In the genomic region with DNA sequence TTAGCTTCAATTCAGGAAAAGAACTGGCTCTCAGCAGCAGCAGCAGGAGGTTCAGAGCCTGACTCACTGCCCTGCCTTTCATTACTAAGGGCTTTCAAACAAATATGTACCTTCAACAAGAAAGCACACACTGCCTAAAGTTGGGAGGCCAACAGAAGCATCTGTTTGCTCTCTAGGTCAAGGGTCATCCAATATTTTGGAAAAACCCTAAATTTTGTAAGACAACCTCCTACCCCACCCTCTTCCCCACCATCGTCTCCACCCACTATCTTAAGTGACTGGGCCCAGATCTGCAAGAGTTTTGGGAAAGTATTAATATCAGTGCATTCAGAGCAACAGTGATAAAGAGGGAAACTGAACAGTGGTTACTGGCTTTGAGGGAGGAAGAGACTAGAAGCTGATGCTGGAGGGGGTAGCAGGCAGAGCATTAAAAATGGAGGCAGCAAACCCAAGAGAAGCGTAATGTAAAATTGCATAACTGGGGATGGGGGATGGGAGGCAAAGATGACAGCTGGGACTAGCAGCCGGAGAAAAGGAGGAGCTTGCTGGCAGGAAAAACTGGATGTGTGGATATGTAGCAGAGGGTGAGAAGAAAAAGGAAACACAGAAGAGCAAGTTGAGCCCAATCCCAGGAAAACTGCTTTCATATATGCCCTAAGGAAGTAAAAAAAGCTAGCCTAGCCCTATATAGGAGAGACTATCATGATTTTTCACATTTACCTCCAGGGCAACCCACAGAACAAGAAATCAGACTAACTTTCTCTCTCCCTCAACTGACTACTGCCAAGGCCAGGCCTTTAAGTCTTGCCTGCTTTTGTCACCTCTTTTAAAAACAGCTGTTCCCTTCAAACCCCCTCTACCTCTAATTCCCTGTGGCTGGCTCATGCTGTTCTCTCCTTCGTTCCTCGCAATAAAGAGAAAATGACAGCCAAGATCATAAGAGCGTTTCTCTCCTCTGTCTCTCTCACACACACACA, we compare ENCODE assay signal across 8 cellular contexts. TPM values are rescaled to one million over a fixed set of nuclear protein-coding genes. Genes with fewer than 3 reads are reported as not detected.
DNase-seq lines count a peak whose midpoint lies in the region; ATAC-seq and TF ChIP-seq lines count a peak whose summit lies in the region.

No MANE protein-coding gene starts in this region.

- H3K4me1 Mint-ChIP-seq in activated CD4-positive, alpha-beta T cell treated with anti-CD3 and anti-CD28 coated beads, Interleukin-2, amount 10 ng/mL, durations not matched to agents 24 days and 14 days = peaks cover 8% of the 10 kb centered on the region

- TF ChIP-seq EP300 in sigmoid colon (IDR thresholded peaks at IDR 0.05) = peak in 1 of 4 donors; percentile 25

- H3K27me3 Mint-ChIP-seq in activated CD4-positive, alpha-beta T cell treated with anti-CD3 and anti-CD28 coated beads, Interleukin-2, amount 10 ng/mL, durations not matched to agents 24 days and 14 days = no peaks in the 10 kb centered on the region

- H3K36me3 Mint-ChIP-seq in activated CD4-positive, alpha-beta T cell treated with anti-CD3 and anti-CD28 coated beads, Interleukin-2, amount 10 ng/mL, durations not matched to agents 24 days and 14 days (ENCODE audit: low read depth) = peaks cover 12% of the 10 kb centered on the region

- DNase-seq in HFF-Myc (ENCODE audit: extremely low read depth, low read depth) = peak; percentile 31
- DNase-seq in head of caudate nucleus = peak in 33 of 42 donors; percentile 11 to 82 (median 53)
- peak; percentile 89 for DNase-seq in sigmoid colon
- DNase-seq in activated CD4-positive, alpha-beta T cell treated with anti-CD3 and anti-CD28 coated beads, Interleukin-2, amount 10 ng/mL, durations not matched to agents 24 days and 14 days = no peak
- no peak for DNase-seq in thyroid gland
- DNase-seq in stimulated activated CD4-positive, alpha-beta T cell treated with anti-CD3 and anti-CD28 coated beads, Interleukin-15, amount 100 ng/mL, for 24 hours = no peak

- no peak overlapping the region for H3K4me3 Mint-ChIP-seq in activated CD4-positive, alpha-beta T cell treated with anti-CD3 and anti-CD28 coated beads, Interleukin-2, amount 10 ng/mL, durations not matched to agents 24 days and 14 days

- H3K36me3 ChIP-seq in sigmoid colon (no peaks in the 10 kb centered on the region), thyroid gland (no peaks in the 10 kb centered on the region)

- no peaks in the 10 kb centered on the region for H3K9me3 Mint-ChIP-seq in activated CD4-positive, alpha-beta T cell treated with anti-CD3 and anti-CD28 coated beads, Interleukin-2, amount 10 ng/mL, durations not matched to agents 24 days and 14 days

- no peak for TF ChIP-seq POLR2A in sigmoid colon (IDR thresholded peaks at IDR 0.05)
- TF ChIP-seq POLR2A in thyroid gland (IDR thresholded peaks at IDR 0.05) = no peak

- H3K4me1 ChIP-seq in sigmoid colon (peaks cover 0 to 100% (median 98%) of the 10 kb centered on the region in 4 donors), thyroid gland (peaks cover 30 to 70% of the 10 kb centered on the region in 2 donors)

- TF ChIP-seq CTCF in HFF-Myc (IDR thresholded peaks at IDR 0.05; ENCODE audit: low read depth, low read length, missing control alignments) = no peak
- no peak for TF ChIP-seq CTCF in sigmoid colon (IDR thresholded peaks at IDR 0.05)
- TF ChIP-seq CTCF in thyroid gland (IDR thresholded peaks at IDR 0.05) = no peak

- no peaks in the 10 kb centered on the region for H3K9me3 ChIP-seq in sigmoid colon
- no peaks in the 10 kb centered on the region for H3K9me3 ChIP-seq in thyroid gland

- H3K27ac ChIP-seq in sigmoid colon (peak overlapping the region; percentile 75 to 89 (median 84)), thyroid gland (peak overlapping the region in 1 of 3 donors; percentile 26)

- WGBS in sigmoid colon, 2 donors = 46 to 58% methylated on average over 6 of the region's 6 CpGs
- WGBS in thyroid gland, 2 donors = 67% methylated on average over 6 of the region's 6 CpGs

- no peak overlapping the region for H3K4me3 ChIP-seq in HFF-Myc (replicated peaks; ENCODE audit: low read depth, low read length)
- no peak overlapping the region for H3K4me3 ChIP-seq in sigmoid colon
- no peak overlapping the region for H3K4me3 ChIP-seq in thyroid gland (replicated peaks in 1 of 3)

- intact Hi-C loops in head of caudate nucleus (cut with DNase I) = no loop called here
- intact Hi-C loops in sigmoid colon (cut with DNase I) = loop anchor here (2.0 kb wide), 1 partner anchor 31 kb away; a partner anchor contains a TSS
- intact Hi-C loops in activated CD4-positive, alpha-beta T cell treated with anti-CD3 and anti-CD28 coated beads, Interleukin-2, amount 10 ng/mL, durations not matched to agents 24 days and 14 days (cut with micrococcal nuclease) = no loop called here
- intact Hi-C loops in thyroid gland (cut with DNase I) = no loop called here

- H3K27me3 ChIP-seq in sigmoid colon (no peaks in the 10 kb centered on the region), thyroid gland (no peaks in the 10 kb centered on the region)

- peak; percentile 88 for ATAC-seq in SK-N-SH treated with all-trans-retinoic acid at 6 μM for 48 hours
- no peak for ATAC-seq in HG03159 (IDR thresholded peaks at IDR 0.05; ENCODE audit: unreplicated experiment)

- no peak overlapping the region for H3K27ac Mint-ChIP-seq in activated CD4-positive, alpha-beta T cell treated with anti-CD3 and anti-CD28 coated beads, Interleukin-2, amount 10 ng/mL, durations not matched to agents 24 days and 14 days

TF ChIP-seq in SK-N-SH treated with all-trans-retinoic acid at 6 μM for 48 hours, 23 proteins besides CTCF, POLR2A, EP300 and RAD21 (continues in another document):
- TF ChIP-seq PPARA (CRISPR knock-in tag; IDR thresholded peaks at IDR 0.05; ENCODE audit: borderline replicate concordance) = no peak
- no peak for TF ChIP-seq ZFP3 (CRISPR knock-in tag; IDR thresholded peaks at IDR 0.05)
- no peak for TF ChIP-seq TOX (CRISPR knock-in tag; IDR thresholded peaks at IDR 0.05; ENCODE audit: borderline replicate concordance)
- no peak for TF ChIP-seq ZNF565 (CRISPR knock-in tag; conservative IDR thresholded peaks at IDR 0.05; ENCODE audit: low read depth)
- TF ChIP-seq ZFP30 (CRISPR knock-in tag; IDR thresholded peaks at IDR 0.05) = no peak
- TF ChIP-seq ARNTL (CRISPR knock-in tag; IDR thresholded peaks at IDR 0.05; ENCODE audit: borderline replicate concordance, low read depth) = no peak
- no peak for TF ChIP-seq ISL1 (CRISPR knock-in tag; IDR thresholded peaks at IDR 0.05)
- TF ChIP-seq SNAI2 (CRISPR knock-in tag; IDR thresholded peaks at IDR 0.05) = no peak
- TF ChIP-seq TCF4 (CRISPR knock-in tag; IDR thresholded peaks at IDR 0.05; ENCODE audit: borderline replicate concordance) = no peak
- no peak for TF ChIP-seq CSDC2 (CRISPR knock-in tag; IDR thresholded peaks at IDR 0.05)
- TF ChIP-seq BACH2 (CRISPR knock-in tag; IDR thresholded peaks at IDR 0.05; ENCODE audit: borderline replicate concordance) = no peak
- TF ChIP-seq, protein P1, sequence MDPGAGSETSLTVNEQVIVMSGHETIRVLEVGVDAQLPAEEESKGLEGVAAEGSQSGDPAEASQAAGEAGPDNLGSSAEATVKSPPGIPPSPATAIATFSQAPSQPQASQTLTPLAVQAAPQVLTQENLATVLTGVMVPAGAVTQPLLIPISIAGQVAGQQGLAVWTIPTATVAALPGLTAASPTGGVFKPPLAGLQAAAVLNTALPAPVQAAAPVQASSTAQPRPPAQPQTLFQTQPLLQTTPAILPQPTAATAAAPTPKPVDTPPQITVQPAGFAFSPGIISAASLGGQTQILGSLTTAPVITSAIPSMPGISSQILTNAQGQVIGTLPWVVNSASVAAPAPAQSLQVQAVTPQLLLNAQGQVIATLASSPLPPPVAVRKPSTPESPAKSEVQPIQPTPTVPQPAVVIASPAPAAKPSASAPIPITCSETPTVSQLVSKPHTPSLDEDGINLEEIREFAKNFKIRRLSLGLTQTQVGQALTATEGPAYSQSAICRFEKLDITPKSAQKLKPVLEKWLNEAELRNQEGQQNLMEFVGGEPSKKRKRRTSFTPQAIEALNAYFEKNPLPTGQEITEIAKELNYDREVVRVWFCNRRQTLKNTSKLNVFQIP (CRISPR knock-in tag; IDR thresholded peaks at IDR 0.05; ENCODE audit: borderline replicate concordance, low read depth) = no peak
- TF ChIP-seq, protein P2, sequence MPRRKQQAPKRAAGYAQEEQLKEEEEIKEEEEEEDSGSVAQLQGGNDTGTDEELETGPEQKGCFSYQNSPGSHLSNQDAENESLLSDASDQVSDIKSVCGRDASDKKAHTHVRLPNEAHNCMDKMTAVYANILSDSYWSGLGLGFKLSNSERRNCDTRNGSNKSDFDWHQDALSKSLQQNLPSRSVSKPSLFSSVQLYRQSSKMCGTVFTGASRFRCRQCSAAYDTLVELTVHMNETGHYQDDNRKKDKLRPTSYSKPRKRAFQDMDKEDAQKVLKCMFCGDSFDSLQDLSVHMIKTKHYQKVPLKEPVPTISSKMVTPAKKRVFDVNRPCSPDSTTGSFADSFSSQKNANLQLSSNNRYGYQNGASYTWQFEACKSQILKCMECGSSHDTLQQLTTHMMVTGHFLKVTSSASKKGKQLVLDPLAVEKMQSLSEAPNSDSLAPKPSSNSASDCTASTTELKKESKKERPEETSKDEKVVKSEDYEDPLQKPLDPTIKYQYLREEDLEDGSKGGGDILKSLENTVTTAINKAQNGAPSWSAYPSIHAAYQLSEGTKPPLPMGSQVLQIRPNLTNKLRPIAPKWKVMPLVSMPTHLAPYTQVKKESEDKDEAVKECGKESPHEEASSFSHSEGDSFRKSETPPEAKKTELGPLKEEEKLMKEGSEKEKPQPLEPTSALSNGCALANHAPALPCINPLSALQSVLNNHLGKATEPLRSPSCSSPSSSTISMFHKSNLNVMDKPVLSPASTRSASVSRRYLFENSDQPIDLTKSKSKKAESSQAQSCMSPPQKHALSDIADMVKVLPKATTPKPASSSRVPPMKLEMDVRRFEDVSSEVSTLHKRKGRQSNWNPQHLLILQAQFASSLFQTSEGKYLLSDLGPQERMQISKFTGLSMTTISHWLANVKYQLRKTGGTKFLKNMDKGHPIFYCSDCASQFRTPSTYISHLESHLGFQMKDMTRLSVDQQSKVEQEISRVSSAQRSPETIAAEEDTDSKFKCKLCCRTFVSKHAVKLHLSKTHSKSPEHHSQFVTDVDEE (CRISPR knock-in tag; IDR thresholded peaks at IDR 0.05) = no peak
- TF ChIP-seq ESRRG (CRISPR knock-in tag; IDR thresholded peaks at IDR 0.05) = no peak
- TF ChIP-seq ZC3H10 (CRISPR knock-in tag; IDR thresholded peaks at IDR 0.05) = no peak
- TF ChIP-seq OSR1 (CRISPR knock-in tag; IDR thresholded peaks at IDR 0.05) = no peak
- TF ChIP-seq ZNF70 (CRISPR knock-in tag; IDR thresholded peaks at IDR 0.05) = no peak
- no peak for TF ChIP-seq ZNF8 (CRISPR knock-in tag; IDR thresholded peaks at IDR 0.05)
- TF ChIP-seq GLIS3 (CRISPR knock-in tag; IDR thresholded peaks at IDR 0.05) = no peak

RNA-seq across cellular contexts. Expression of a gene that starts 31.5 kb away (rescaled TPM):
- 100 to 1,000 TPM; 216 to 320 (median 299) TPM for total RNA-seq in sigmoid colon
- polyA plus RNA-seq in sigmoid colon = 10 to 100 TPM; 40.8 to 98.6 (median 42.5) TPM
- 61.6 and 68.7 TPM in 2 replicates for total RNA-seq in activated CD4-positive, alpha-beta T cell treated with anti-CD3 and anti-CD28 coated beads, Interleukin-2, amount 10 ng/mL, durations not matched to agents 24 days and 14 days
- total RNA-seq in thyroid gland = 100 to 1,000 TPM in 3 of 4 donors, 10 to 100 TPM in 1; 86.7 to 134 (median 124) TPM

Comparison
In these comparisons a context has a peak if more than half of its experiments do, and no peak if none do; other contexts are left out.
1. DNase-seq: peak in HFF-Myc (single experiment), head of caudate nucleus (33 of 42) and sigmoid colon (single experiment); none in activated CD4-positive, alpha-beta T cell treated with anti-CD3 and anti-CD28 coated beads, Interleukin-2, amount 10 ng/mL, durations not matched to agents 24 days and 14 days (single experiment), thyroid gland (0 of 2) and stimulated activated CD4-positive, alpha-beta T cell treated with anti-CD3 and anti-CD28 coated beads, Interleukin-15, amount 100 ng/mL, for 24 hours (single experiment).